ENCODE assay signal across 14 cellular contexts in genomic region chr10:11097686-11098085, GRCh38.
DNase-seq lines count a peak whose midpoint lies in the region; ATAC-seq, FAIRE-seq and TF ChIP-seq lines count a peak whose summit lies in the region.
"Had no signal": no experiment of that assay in that cellular context is flagged by ENCODE, and none has a peak within 500 bp of the region (broad histone marks: within the 10 kb centered on the region; RNA-seq: fewer than 3 reads in every experiment).

No MANE protein-coding gene starts in this region.

- no peak for TF ChIP-seq CTCF in D721Med (IDR thresholded peaks at IDR 0.05; ENCODE audit: insufficient read depth, missing control alignments)

- ATAC-seq in GM18511 (IDR thresholded peaks at IDR 0.05; ENCODE audit: unreplicated experiment): peak; percentile 86
- ATAC-seq in GM19043 (IDR thresholded peaks at IDR 0.05; ENCODE audit: low read depth, unreplicated experiment): peak; percentile 46
- peak; percentile 88 for ATAC-seq in HG02642 (IDR thresholded peaks at IDR 0.05; ENCODE audit: poor library complexity, unreplicated experiment)
- peak; percentile 54 for ATAC-seq in HG03558 (IDR thresholded peaks at IDR 0.05; ENCODE audit: extremely low read depth, unreplicated experiment)
- ATAC-seq: left colon, SK-N-SH treated with all-trans-retinoic acid at 6 μM for 48 hours had no signal

- DNase-seq in D721Med (ENCODE audit: insufficient read length, low spot score) (no peak), NCI-H2081 (lab: John Stamatoyannopoulos, UW) (no peak), AML-193 (lab: John Stamatoyannopoulos, UW) (no peak), retina (no peak)
- DNase-seq: activated B cell treated with CpG ODN at 0.5 μM for 24 hours; activated gamma-delta T cell treated with Interleukin-2 at 50 U/mL for 16 hours; CD8-positive, alpha-beta memory T cell; heart left ventricle; left colon had no signal

- FAIRE-seq in D721Med (lab: Jason Lieb, UNC): no peak
